1 cellular context compared by ENCODE assay signal in genomic region chr4:54571293-54571723, GRCh38.
TF ChIP-seq lines count a peak whose summit lies in the region.

No MANE protein-coding gene starts in this region.

TF ChIP-seq in K562, 482 proteins besides CTCF, POLR2A, EP300 and RAD21 (continued from another document and continues in another):
- peak; percentile 53; the same call in 1 of the 2 replicates for TF ChIP-seq PYGO2 (tag; IDR thresholded peaks at IDR 0.05)
- TF ChIP-seq ZNF175 (CRISPR knock-in tag; IDR thresholded peaks at IDR 0.05; ENCODE audit: low read depth) = peak; percentile 95
- TF ChIP-seq SMARCA4 (IDR thresholded peaks at IDR 0.05) = peak; percentile 94
- peak; percentile 86; the same call in 1 of the 2 replicates for TF ChIP-seq ZNF76 (CRISPR knock-in tag; IDR thresholded peaks at IDR 0.05; ENCODE audit: borderline replicate concordance)
- TF ChIP-seq ZNF444 (CRISPR knock-in tag; IDR thresholded peaks at IDR 0.05) = no peak
- peak; percentile 55; the same call in 1 of the 2 replicates for TF ChIP-seq NFE2 (IDR thresholded peaks at IDR 0.05; ENCODE audit: low read depth)
- TF ChIP-seq E2F8 (IDR thresholded peaks at IDR 0.05; ENCODE audit: low read depth, partially characterized antibody) = peak; percentile 27
- TF ChIP-seq RNF2 (IDR thresholded peaks at IDR 0.05) = peak; percentile 79
- TF ChIP-seq HNRNPK (IDR thresholded peaks at IDR 0.05; ENCODE audit: low read depth, low read length, poor library complexity, severe bottlenecking) = no peak
- no peak for TF ChIP-seq CGGBP1 (CRISPR knock-in tag; IDR thresholded peaks at IDR 0.05)
- TF ChIP-seq, protein P1, sequence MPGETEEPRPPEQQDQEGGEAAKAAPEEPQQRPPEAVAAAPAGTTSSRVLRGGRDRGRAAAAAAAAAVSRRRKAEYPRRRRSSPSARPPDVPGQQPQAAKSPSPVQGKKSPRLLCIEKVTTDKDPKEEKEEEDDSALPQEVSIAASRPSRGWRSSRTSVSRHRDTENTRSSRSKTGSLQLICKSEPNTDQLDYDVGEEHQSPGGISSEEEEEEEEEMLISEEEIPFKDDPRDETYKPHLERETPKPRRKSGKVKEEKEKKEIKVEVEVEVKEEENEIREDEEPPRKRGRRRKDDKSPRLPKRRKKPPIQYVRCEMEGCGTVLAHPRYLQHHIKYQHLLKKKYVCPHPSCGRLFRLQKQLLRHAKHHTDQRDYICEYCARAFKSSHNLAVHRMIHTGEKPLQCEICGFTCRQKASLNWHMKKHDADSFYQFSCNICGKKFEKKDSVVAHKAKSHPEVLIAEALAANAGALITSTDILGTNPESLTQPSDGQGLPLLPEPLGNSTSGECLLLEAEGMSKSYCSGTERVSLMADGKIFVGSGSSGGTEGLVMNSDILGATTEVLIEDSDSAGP (CRISPR knock-in tag; IDR thresholded peaks at IDR 0.05) = no peak
- no peak for TF ChIP-seq ZNF551 (CRISPR knock-in tag; IDR thresholded peaks at IDR 0.05)
- peak; percentile 59; the same call in 1 of the 2 replicates for TF ChIP-seq ZNF165 (CRISPR knock-in tag; IDR thresholded peaks at IDR 0.05; ENCODE audit: borderline replicate concordance)
- no peak for TF ChIP-seq MCM7 (IDR thresholded peaks at IDR 0.05)
- peak; percentile 96 for TF ChIP-seq DMBX1 (CRISPR knock-in tag; IDR thresholded peaks at IDR 0.05; ENCODE audit: borderline replicate concordance)
- TF ChIP-seq TCF3 (CRISPR knock-in tag; IDR thresholded peaks at IDR 0.05) = peak; percentile 99
- no peak for TF ChIP-seq MCM3 (IDR thresholded peaks at IDR 0.05)
- TF ChIP-seq ZBTB34 (CRISPR knock-in tag; IDR thresholded peaks at IDR 0.05) = no peak
- TF ChIP-seq RFX5 (IDR thresholded peaks at IDR 0.05; ENCODE audit: low read depth, low read length) = no peak
- TF ChIP-seq ZFP36 (IDR thresholded peaks at IDR 0.05; ENCODE audit: low read depth, low read length, partially characterized antibody) = peak; percentile 8
- TF ChIP-seq, protein P2, sequence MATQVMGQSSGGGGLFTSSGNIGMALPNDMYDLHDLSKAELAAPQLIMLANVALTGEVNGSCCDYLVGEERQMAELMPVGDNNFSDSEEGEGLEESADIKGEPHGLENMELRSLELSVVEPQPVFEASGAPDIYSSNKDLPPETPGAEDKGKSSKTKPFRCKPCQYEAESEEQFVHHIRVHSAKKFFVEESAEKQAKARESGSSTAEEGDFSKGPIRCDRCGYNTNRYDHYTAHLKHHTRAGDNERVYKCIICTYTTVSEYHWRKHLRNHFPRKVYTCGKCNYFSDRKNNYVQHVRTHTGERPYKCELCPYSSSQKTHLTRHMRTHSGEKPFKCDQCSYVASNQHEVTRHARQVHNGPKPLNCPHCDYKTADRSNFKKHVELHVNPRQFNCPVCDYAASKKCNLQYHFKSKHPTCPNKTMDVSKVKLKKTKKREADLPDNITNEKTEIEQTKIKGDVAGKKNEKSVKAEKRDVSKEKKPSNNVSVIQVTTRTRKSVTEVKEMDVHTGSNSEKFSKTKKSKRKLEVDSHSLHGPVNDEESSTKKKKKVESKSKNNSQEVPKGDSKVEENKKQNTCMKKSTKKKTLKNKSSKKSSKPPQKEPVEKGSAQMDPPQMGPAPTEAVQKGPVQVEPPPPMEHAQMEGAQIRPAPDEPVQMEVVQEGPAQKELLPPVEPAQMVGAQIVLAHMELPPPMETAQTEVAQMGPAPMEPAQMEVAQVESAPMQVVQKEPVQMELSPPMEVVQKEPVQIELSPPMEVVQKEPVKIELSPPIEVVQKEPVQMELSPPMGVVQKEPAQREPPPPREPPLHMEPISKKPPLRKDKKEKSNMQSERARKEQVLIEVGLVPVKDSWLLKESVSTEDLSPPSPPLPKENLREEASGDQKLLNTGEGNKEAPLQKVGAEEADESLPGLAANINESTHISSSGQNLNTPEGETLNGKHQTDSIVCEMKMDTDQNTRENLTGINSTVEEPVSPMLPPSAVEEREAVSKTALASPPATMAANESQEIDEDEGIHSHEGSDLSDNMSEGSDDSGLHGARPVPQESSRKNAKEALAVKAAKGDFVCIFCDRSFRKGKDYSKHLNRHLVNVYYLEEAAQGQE (CRISPR knock-in tag; IDR thresholded peaks at IDR 0.05; ENCODE audit: low read depth) = 0 out of 2 replicates have a peak, but pooled peaks have one; percentile 4
- 0 out of 2 replicates have a peak, but pooled peaks have one; percentile 60 for TF ChIP-seq PTBP1 (IDR thresholded peaks at IDR 0.05; ENCODE audit: low read depth, low read length)
- TF ChIP-seq, protein P3, sequence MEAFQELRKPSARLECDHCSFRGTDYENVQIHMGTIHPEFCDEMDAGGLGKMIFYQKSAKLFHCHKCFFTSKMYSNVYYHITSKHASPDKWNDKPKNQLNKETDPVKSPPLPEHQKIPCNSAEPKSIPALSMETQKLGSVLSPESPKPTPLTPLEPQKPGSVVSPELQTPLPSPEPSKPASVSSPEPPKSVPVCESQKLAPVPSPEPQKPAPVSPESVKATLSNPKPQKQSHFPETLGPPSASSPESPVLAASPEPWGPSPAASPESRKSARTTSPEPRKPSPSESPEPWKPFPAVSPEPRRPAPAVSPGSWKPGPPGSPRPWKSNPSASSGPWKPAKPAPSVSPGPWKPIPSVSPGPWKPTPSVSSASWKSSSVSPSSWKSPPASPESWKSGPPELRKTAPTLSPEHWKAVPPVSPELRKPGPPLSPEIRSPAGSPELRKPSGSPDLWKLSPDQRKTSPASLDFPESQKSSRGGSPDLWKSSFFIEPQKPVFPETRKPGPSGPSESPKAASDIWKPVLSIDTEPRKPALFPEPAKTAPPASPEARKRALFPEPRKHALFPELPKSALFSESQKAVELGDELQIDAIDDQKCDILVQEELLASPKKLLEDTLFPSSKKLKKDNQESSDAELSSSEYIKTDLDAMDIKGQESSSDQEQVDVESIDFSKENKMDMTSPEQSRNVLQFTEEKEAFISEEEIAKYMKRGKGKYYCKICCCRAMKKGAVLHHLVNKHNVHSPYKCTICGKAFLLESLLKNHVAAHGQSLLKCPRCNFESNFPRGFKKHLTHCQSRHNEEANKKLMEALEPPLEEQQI (IDR thresholded peaks at IDR 0.05) = peak; percentile 88; the same call in 1 of the 2 replicates
- TF ChIP-seq ZKSCAN3 (CRISPR knock-in tag; IDR thresholded peaks at IDR 0.05) = no peak
- TF ChIP-seq, protein P4, sequence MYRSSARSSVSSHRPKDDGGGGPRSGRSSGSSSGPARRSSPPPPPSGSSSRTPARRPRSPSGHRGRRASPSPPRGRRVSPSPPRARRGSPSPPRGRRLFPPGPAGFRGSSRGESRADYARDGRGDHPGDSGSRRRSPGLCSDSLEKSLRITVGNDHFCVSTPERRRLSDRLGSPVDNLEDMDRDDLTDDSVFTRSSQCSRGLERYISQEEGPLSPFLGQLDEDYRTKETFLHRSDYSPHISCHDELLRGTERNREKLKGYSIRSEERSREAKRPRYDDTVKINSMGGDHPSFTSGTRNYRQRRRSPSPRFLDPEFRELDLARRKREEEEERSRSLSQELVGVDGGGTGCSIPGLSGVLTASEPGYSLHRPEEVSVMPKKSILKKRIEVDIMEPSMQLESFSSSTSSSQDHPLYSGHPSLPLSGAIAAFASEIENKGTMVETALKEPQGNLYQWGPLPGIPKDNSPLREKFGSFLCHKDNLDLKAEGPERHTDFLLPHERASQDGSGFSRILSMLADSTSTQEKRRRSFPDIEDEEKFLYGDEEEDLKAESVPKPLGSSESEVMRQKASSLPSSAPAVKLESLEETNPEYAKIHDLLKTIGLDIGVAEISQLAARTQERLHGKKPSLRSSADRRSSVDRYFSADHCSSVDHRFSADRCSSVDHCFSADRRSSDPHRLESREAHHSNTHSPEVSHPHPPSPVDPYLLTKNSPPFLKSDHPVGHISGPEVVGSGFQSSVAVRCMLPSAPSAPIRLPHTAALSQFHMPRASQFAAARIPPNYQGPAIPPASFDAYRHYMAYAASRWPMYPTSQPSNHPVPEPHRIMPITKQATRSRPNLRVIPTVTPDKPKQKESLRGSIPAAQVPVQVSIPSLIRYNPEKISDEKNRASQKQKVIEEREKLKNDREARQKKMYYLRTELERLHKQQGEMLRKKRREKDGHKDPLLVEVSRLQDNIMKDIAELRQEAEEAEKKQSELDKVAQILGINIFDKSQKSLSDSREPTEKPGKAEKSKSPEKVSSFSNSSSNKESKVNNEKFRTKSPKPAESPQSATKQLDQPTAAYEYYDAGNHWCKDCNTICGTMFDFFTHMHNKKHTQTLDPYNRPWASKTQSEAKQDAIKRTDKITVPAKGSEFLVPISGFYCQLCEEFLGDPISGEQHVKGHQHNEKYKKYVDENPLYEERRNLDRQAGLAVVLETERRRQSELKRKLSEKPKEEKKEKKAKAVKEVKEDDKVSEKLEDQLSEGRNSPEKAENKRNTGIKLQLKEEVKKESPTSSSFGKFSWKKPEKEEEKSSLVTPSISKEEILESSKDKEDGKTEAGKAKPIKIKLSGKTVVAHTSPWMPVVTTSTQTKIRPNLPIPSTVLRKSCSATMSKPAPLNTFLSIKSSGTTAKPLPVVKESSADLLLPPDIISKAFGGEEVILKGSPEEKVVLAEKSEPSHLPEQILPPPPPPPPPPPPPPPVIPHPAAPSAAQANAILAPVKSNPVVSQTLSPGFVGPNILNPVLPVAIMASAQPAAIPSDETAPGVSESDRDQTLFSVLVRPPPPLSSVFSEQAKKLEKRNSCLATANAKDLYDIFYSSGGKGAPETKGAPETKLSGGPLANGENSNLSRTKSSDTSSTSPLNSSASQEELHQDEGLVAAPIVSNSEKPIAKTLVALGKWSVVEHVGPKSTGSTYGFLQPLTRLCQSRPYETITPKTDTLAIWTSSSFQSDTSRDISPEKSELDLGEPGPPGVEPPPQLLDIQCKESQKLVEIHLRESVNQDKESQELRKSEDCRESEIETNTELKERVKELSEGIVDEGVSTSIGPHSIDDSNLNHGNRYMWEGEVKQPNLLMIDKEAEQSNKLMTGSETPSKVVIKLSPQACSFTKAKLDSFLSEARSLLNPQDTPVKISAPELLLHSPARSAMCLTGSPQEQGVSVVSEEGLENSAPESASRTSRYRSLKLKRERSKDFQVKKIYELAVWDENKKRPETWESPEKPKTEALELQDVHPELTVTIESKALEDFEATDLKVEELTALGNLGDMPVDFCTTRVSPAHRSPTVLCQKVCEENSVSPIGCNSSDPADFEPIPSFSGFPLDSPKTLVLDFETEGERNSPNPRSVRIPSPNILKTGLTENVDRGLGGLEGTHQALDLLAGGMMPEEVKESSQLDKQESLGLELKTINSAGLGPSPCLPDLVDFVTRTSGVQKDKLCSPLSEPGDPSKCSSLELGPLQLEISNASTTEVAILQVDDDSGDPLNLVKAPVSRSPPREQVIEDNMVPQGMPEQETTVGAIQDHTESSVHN (IDR thresholded peaks at IDR 0.05; ENCODE audit: borderline replicate concordance in 1 of 2, low read depth in 1 of 2) = peak in 1 of 2 experiments; percentile 53; a peak in 1 of 4 replicates
- peak; percentile 85 for TF ChIP-seq ATF7 (IDR thresholded peaks at IDR 0.05)
- TF ChIP-seq ZNF395 (CRISPR knock-in tag; IDR thresholded peaks at IDR 0.05) = peak; percentile 99
- no peak for TF ChIP-seq SMAD2 (IDR thresholded peaks at IDR 0.05; ENCODE audit: low read depth, low read length)
- no peak for TF ChIP-seq U2AF1 (optimal IDR thresholded peaks at IDR 0.05; ENCODE audit: low read depth, low read length)
- peak; percentile 98 for TF ChIP-seq ARID1B (IDR thresholded peaks at IDR 0.05)
- no peak for TF ChIP-seq SAFB (IDR thresholded peaks at IDR 0.05; ENCODE audit: borderline replicate concordance, low read depth, low read length)
- no peak for TF ChIP-seq SIRT6 (IDR thresholded peaks at IDR 0.05; ENCODE audit: low read depth, low read length)
- TF ChIP-seq DPF2 (IDR thresholded peaks at IDR 0.05) = peak; percentile 95
- TF ChIP-seq KAT8 (IDR thresholded peaks at IDR 0.05; ENCODE audit: low read depth) = no peak
- TF ChIP-seq SRSF7 (optimal IDR thresholded peaks at IDR 0.05; ENCODE audit: low read depth, low read length) = no peak
- TF ChIP-seq ARID2 (IDR thresholded peaks at IDR 0.05) = no peak
- TF ChIP-seq SMAD4 (CRISPR knock-in tag; conservative IDR thresholded peaks at IDR 0.05) = peak; percentile 96
- peak; percentile 98 for TF ChIP-seq ZNF584 (CRISPR knock-in tag; IDR thresholded peaks at IDR 0.05; ENCODE audit: low read depth)
- TF ChIP-seq ZBTB17 (CRISPR knock-in tag; IDR thresholded peaks at IDR 0.05) = peak; percentile 62; the same call in 1 of the 2 replicates
- TF ChIP-seq GABPB2 (CRISPR knock-in tag; conservative IDR thresholded peaks at IDR 0.05) = no peak
- no peak for TF ChIP-seq PHF20 (IDR thresholded peaks at IDR 0.05; ENCODE audit: partially characterized antibody)
- no peak for TF ChIP-seq ZNF830 (CRISPR knock-in tag; IDR thresholded peaks at IDR 0.05)
